2 cellular contexts compared by ENCODE assay signal in genomic region chr14:104734991-104735779, GRCh38.
A peak's percentile ranks its signal among the peaks of the same experiment; 100 is the strongest.
TF ChIP-seq lines count a peak whose summit lies in the region.

No MANE protein-coding gene starts in this region.

TF ChIP-seq in HEK293, 187 proteins besides CTCF, POLR2A, EP300 and RAD21 (continued from another document):
- no peak for TF ChIP-seq ZNF645 (tag by site-specific recombination; IDR thresholded peaks at IDR 0.05)
- TF ChIP-seq SCRT2 (tag by site-specific recombination; IDR thresholded peaks at IDR 0.05): peak; percentile 25; the same call in 1 of the 2 replicates
- peak; percentile 19; the same call in 1 of the 2 replicates for TF ChIP-seq ZBTB17 (tag by site-specific recombination; IDR thresholded peaks at IDR 0.05)
- TF ChIP-seq ZNF600 (tag by site-specific recombination; IDR thresholded peaks at IDR 0.05): peak; percentile 97
- TF ChIP-seq ZNF660 (tag by site-specific recombination; IDR thresholded peaks at IDR 0.05): no peak
- TF ChIP-seq ZNF610 (tag by site-specific recombination; IDR thresholded peaks at IDR 0.05; ENCODE audit: borderline replicate concordance): no peak
TF ChIP-seq in HEK293: peak in this region for 4.

TF ChIP-seq in HepG2, 621 proteins besides CTCF, POLR2A, EP300 and RAD21 (continued from another document and continues in another):
- TF ChIP-seq, protein P1, sequence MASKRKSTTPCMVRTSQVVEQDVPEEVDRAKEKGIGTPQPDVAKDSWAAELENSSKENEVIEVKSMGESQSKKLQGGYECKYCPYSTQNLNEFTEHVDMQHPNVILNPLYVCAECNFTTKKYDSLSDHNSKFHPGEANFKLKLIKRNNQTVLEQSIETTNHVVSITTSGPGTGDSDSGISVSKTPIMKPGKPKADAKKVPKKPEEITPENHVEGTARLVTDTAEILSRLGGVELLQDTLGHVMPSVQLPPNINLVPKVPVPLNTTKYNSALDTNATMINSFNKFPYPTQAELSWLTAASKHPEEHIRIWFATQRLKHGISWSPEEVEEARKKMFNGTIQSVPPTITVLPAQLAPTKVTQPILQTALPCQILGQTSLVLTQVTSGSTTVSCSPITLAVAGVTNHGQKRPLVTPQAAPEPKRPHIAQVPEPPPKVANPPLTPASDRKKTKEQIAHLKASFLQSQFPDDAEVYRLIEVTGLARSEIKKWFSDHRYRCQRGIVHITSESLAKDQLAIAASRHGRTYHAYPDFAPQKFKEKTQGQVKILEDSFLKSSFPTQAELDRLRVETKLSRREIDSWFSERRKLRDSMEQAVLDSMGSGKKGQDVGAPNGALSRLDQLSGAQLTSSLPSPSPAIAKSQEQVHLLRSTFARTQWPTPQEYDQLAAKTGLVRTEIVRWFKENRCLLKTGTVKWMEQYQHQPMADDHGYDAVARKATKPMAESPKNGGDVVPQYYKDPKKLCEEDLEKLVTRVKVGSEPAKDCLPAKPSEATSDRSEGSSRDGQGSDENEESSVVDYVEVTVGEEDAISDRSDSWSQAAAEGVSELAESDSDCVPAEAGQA (IDR thresholded peaks at IDR 0.05; ENCODE audit: low read depth): peak; percentile 37; the same call in 1 of the 2 replicates
- TF ChIP-seq, protein P1 (CRISPR knock-in tag; IDR thresholded peaks at IDR 0.05; ENCODE audit: borderline replicate concordance): no peak
- TF ChIP-seq ZNF136 (CRISPR knock-in tag; IDR thresholded peaks at IDR 0.05; ENCODE audit: low read depth) (no peak), ZNF549 (CRISPR knock-in tag; IDR thresholded peaks at IDR 0.05) (no peak), AKAP8 (CRISPR knock-in tag; IDR thresholded peaks at IDR 0.05) (0 out of 2 replicates have a peak, but pooled peaks have one; percentile 45), RARA (CRISPR knock-in tag; IDR thresholded peaks at IDR 0.05) (peak; percentile 84), ATF7 (IDR thresholded peaks at IDR 0.05) (no peak), ATF7 (CRISPR knock-in tag; IDR thresholded peaks at IDR 0.05) (no peak), SAFB2 (CRISPR knock-in tag; IDR thresholded peaks at IDR 0.05; ENCODE audit: borderline replicate concordance, low read depth) (no peak), PPARG (CRISPR knock-in tag; conservative IDR thresholded peaks at IDR 0.05) (no peak; the same call in 1 of the 2 replicates), ZNF737 (CRISPR knock-in tag; IDR thresholded peaks at IDR 0.05; ENCODE audit: borderline replicate concordance) (no peak), RFX1 (IDR thresholded peaks at IDR 0.05) (no peak), ZNF510 (CRISPR knock-in tag; IDR thresholded peaks at IDR 0.05; ENCODE audit: low read depth) (no peak; the same call in 1 of the 2 replicates), ZMYM3 (CRISPR knock-in tag; IDR thresholded peaks at IDR 0.05) (no peak), KLF15 (CRISPR knock-in tag; IDR thresholded peaks at IDR 0.05; ENCODE audit: borderline replicate concordance) (no peak; the same call in 1 of the 2 replicates), PBX2 (CRISPR knock-in tag; IDR thresholded peaks at IDR 0.05) (no peak), ZNF597 (CRISPR knock-in tag; IDR thresholded peaks at IDR 0.05) (no peak), CEBPG (CRISPR knock-in tag; IDR thresholded peaks at IDR 0.05) (peak; percentile 70), ISX (CRISPR knock-in tag; conservative IDR thresholded peaks at IDR 0.05) (no peak), TAF15 (IDR thresholded peaks at IDR 0.05; ENCODE audit: low read depth, low read length, poor library complexity, severe bottlenecking) (no peak), NFKB2 (CRISPR knock-in tag; IDR thresholded peaks at IDR 0.05; ENCODE audit: borderline replicate concordance) (peak; percentile 22; the same call in 1 of the 2 replicates), SP2 (CRISPR knock-in tag; IDR thresholded peaks at IDR 0.05) (no peak; the same call in 1 of the 2 replicates), ZKSCAN1 (IDR thresholded peaks at IDR 0.05; ENCODE audit: low read length) (no peak), ZSCAN22 (CRISPR knock-in tag; IDR thresholded peaks at IDR 0.05) (no peak; the same call in 1 of the 2 replicates), ZNF644 (CRISPR knock-in tag; IDR thresholded peaks at IDR 0.05; ENCODE audit: low read depth) (no peak), ZNF496 (CRISPR knock-in tag; IDR thresholded peaks at IDR 0.05; ENCODE audit: insufficient replicate concordance) (no peak), CHD4 (IDR thresholded peaks at IDR 0.05; ENCODE audit: borderline replicate concordance, low read length) (no peak), JARID2 (CRISPR knock-in tag; IDR thresholded peaks at IDR 0.05; ENCODE audit: insufficient replicate concordance) (peak; percentile 32), ZSCAN30 (CRISPR knock-in tag; IDR thresholded peaks at IDR 0.05) (no peak), GTF2F1 (IDR thresholded peaks at IDR 0.05; ENCODE audit: low read length) (no peak), RFX5 (IDR thresholded peaks at IDR 0.05; ENCODE audit: low read depth, low read length) (no peak), ZNF598 (CRISPR knock-in tag; IDR thresholded peaks at IDR 0.05; ENCODE audit: borderline replicate concordance) (no peak), CENPT (CRISPR knock-in tag; IDR thresholded peaks at IDR 0.05; ENCODE audit: low read depth) (peak; percentile 99), THAP11 (CRISPR knock-in tag; IDR thresholded peaks at IDR 0.05) (peak; percentile 60), DMAP1 (CRISPR knock-in tag; IDR thresholded peaks at IDR 0.05) (peak; percentile 98), ZSCAN20 (CRISPR knock-in tag; IDR thresholded peaks at IDR 0.05; ENCODE audit: borderline replicate concordance) (no peak), ZSCAN31 (CRISPR knock-in tag; IDR thresholded peaks at IDR 0.05; ENCODE audit: low read depth) (no peak), SRY (CRISPR knock-in tag; IDR thresholded peaks at IDR 0.05) (peak; percentile 63; the same call in 1 of the 2 replicates), ZNF567 (CRISPR knock-in tag; IDR thresholded peaks at IDR 0.05; ENCODE audit: borderline replicate concordance) (no peak), FOXC1 (CRISPR knock-in tag; IDR thresholded peaks at IDR 0.05; ENCODE audit: borderline replicate concordance) (peak; percentile 43; the same call in 1 of the 2 replicates), ZBTB7B (CRISPR knock-in tag; IDR thresholded peaks at IDR 0.05) (no peak), KLF13 (CRISPR knock-in tag; IDR thresholded peaks at IDR 0.05) (no peak), SYNCRIP (IDR thresholded peaks at IDR 0.05; ENCODE audit: insufficient read depth, low read depth, low read length) (no peak), YEATS2 (CRISPR knock-in tag; IDR thresholded peaks at IDR 0.05; ENCODE audit: borderline replicate concordance) (peak; percentile 69), GTF3A (CRISPR knock-in tag; conservative IDR thresholded peaks at IDR 0.05) (no peak), MTF2 (CRISPR knock-in tag; IDR thresholded peaks at IDR 0.05; ENCODE audit: borderline replicate concordance) (no peak), SMC3 (IDR thresholded peaks at IDR 0.05; ENCODE audit: low read length) (no peak), ZNF383 (CRISPR knock-in tag; IDR thresholded peaks at IDR 0.05; ENCODE audit: borderline replicate concordance) (no peak; the same call in 1 of the 2 replicates), MYC (CRISPR knock-in tag; IDR thresholded peaks at IDR 0.05; ENCODE audit: borderline replicate concordance) (peak; percentile 99), ZNF547 (CRISPR knock-in tag; IDR thresholded peaks at IDR 0.05) (no peak), RXRB (CRISPR knock-in tag; IDR thresholded peaks at IDR 0.05; ENCODE audit: borderline replicate concordance) (peak; percentile 62; the same call in 1 of the 2 replicates), SOX13 (IDR thresholded peaks at IDR 0.05) (no peak), SOX13 (CRISPR knock-in tag; conservative IDR thresholded peaks at IDR 0.05 in 1 of 2, IDR thresholded peaks at IDR 0.05 in 1 of 2) (peak in 1 of 2 experiments; percentile 48; a peak in 1 of 4 replicates), ZNF746 (CRISPR knock-in tag; IDR thresholded peaks at IDR 0.05) (peak; percentile 34; the same call in 1 of the 2 replicates)
- TF ChIP-seq, protein P2, sequence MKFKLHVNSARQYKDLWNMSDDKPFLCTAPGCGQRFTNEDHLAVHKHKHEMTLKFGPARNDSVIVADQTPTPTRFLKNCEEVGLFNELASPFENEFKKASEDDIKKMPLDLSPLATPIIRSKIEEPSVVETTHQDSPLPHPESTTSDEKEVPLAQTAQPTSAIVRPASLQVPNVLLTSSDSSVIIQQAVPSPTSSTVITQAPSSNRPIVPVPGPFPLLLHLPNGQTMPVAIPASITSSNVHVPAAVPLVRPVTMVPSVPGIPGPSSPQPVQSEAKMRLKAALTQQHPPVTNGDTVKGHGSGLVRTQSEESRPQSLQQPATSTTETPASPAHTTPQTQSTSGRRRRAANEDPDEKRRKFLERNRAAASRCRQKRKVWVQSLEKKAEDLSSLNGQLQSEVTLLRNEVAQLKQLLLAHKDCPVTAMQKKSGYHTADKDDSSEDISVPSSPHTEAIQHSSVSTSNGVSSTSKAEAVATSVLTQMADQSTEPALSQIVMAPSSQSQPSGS (CRISPR knock-in tag; IDR thresholded peaks at IDR 0.05): 0 out of 2 replicates have a peak, but pooled peaks have one; percentile 23
- TF ChIP-seq, protein P3, sequence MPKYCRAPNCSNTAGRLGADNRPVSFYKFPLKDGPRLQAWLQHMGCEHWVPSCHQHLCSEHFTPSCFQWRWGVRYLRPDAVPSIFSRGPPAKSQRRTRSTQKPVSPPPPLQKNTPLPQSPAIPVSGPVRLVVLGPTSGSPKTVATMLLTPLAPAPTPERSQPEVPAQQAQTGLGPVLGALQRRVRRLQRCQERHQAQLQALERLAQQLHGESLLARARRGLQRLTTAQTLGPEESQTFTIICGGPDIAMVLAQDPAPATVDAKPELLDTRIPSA (CRISPR knock-in tag; IDR thresholded peaks at IDR 0.05; ENCODE audit: borderline replicate concordance): 0 out of 2 replicates have a peak, but pooled peaks have one; percentile 66
- TF ChIP-seq, protein P4, sequence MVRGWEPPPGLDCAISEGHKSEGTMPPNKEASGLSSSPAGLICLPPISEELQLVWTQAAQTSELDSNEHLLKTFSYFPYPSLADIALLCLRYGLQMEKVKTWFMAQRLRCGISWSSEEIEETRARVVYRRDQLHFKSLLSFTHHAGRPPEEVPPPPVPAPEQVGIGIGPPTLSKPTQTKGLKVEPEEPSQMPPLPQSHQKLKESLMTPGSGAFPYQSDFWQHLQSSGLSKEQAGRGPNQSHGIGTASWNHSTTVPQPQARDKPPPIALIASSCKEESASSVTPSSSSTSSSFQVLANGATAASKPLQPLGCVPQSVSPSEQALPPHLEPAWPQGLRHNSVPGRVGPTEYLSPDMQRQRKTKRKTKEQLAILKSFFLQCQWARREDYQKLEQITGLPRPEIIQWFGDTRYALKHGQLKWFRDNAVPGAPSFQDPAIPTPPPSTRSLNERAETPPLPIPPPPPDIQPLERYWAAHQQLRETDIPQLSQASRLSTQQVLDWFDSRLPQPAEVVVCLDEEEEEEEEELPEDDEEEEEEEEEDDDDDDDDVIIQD (CRISPR knock-in tag; IDR thresholded peaks at IDR 0.05; ENCODE audit: low read depth): peak; percentile 35; the same call in 1 of the 2 replicates
- TF ChIP-seq, protein P5, sequence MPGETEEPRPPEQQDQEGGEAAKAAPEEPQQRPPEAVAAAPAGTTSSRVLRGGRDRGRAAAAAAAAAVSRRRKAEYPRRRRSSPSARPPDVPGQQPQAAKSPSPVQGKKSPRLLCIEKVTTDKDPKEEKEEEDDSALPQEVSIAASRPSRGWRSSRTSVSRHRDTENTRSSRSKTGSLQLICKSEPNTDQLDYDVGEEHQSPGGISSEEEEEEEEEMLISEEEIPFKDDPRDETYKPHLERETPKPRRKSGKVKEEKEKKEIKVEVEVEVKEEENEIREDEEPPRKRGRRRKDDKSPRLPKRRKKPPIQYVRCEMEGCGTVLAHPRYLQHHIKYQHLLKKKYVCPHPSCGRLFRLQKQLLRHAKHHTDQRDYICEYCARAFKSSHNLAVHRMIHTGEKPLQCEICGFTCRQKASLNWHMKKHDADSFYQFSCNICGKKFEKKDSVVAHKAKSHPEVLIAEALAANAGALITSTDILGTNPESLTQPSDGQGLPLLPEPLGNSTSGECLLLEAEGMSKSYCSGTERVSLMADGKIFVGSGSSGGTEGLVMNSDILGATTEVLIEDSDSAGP (CRISPR knock-in tag; IDR thresholded peaks at IDR 0.05; ENCODE audit: borderline replicate concordance): peak; percentile 83
